ENCODE assay signal across 1 cellular context in the genomic region with DNA sequence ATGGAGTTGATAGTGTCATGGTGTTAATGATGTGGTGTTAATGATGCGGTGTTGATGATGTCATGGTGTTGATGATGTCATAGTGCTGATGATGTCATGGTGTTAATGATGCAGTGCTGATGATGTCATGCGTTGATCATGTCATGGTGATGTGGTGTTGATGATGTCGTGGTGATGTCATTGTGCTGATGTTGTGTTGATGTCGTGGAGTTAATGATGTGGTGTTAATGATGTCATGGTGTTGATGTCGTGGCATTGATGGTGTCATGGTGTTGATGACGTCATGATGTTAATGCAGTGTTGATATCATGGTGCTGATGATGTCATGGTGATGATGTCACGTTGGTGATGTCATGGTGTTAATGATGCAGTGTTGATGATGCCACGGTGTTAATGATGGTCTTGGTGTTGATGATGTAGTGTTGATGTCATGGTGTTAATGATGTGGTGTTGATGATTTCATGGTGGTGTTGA.
TF ChIP-seq lines count a peak whose summit lies in the region.

No MANE protein-coding gene starts in this region.

TF ChIP-seq in K562, 482 proteins besides CTCF, POLR2A, EP300 and RAD21 (continued from another document and continues in another):
- TF ChIP-seq, protein P1, sequence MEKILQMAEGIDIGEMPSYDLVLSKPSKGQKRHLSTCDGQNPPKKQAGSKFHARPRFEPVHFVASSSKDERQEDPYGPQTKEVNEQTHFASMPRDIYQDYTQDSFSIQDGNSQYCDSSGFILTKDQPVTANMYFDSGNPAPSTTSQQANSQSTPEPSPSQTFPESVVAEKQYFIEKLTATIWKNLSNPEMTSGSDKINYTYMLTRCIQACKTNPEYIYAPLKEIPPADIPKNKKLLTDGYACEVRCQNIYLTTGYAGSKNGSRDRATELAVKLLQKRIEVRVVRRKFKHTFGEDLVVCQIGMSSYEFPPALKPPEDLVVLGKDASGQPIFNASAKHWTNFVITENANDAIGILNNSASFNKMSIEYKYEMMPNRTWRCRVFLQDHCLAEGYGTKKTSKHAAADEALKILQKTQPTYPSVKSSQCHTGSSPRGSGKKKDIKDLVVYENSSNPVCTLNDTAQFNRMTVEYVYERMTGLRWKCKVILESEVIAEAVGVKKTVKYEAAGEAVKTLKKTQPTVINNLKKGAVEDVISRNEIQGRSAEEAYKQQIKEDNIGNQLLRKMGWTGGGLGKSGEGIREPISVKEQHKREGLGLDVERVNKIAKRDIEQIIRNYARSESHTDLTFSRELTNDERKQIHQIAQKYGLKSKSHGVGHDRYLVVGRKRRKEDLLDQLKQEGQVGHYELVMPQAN (IDR thresholded peaks at IDR 0.05; ENCODE audit: borderline replicate concordance) = peak; percentile 59; the same call in 1 of the 2 replicates
- TF ChIP-seq, protein P2, sequence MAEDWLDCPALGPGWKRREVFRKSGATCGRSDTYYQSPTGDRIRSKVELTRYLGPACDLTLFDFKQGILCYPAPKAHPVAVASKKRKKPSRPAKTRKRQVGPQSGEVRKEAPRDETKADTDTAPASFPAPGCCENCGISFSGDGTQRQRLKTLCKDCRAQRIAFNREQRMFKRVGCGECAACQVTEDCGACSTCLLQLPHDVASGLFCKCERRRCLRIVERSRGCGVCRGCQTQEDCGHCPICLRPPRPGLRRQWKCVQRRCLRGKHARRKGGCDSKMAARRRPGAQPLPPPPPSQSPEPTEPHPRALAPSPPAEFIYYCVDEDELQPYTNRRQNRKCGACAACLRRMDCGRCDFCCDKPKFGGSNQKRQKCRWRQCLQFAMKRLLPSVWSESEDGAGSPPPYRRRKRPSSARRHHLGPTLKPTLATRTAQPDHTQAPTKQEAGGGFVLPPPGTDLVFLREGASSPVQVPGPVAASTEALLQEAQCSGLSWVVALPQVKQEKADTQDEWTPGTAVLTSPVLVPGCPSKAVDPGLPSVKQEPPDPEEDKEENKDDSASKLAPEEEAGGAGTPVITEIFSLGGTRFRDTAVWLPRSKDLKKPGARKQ (CRISPR knock-in tag; IDR thresholded peaks at IDR 0.05) = no peak
- TF ChIP-seq HMGXB4 (CRISPR knock-in tag; IDR thresholded peaks at IDR 0.05) = 0 out of 2 replicates have a peak, but pooled peaks have one; percentile 23
- TF ChIP-seq, protein P3, sequence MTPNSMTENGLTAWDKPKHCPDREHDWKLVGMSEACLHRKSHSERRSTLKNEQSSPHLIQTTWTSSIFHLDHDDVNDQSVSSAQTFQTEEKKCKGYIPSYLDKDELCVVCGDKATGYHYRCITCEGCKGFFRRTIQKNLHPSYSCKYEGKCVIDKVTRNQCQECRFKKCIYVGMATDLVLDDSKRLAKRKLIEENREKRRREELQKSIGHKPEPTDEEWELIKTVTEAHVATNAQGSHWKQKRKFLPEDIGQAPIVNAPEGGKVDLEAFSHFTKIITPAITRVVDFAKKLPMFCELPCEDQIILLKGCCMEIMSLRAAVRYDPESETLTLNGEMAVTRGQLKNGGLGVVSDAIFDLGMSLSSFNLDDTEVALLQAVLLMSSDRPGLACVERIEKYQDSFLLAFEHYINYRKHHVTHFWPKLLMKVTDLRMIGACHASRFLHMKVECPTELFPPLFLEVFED (CRISPR knock-in tag; conservative IDR thresholded peaks at IDR 0.05) = no peak
- TF ChIP-seq, protein P4, sequence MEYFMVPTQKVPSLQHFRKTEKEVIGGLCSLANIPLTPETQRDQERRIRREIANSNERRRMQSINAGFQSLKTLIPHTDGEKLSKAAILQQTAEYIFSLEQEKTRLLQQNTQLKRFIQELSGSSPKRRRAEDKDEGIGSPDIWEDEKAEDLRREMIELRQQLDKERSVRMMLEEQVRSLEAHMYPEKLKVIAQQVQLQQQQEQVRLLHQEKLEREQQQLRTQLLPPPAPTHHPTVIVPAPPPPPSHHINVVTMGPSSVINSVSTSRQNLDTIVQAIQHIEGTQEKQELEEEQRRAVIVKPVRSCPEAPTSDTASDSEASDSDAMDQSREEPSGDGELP (CRISPR knock-in tag; IDR thresholded peaks at IDR 0.05; ENCODE audit: borderline replicate concordance) = no peak
- TF ChIP-seq FOXK2 (conservative IDR thresholded peaks at IDR 0.05 in 1 of 2, IDR thresholded peaks at IDR 0.05 in 1 of 2; ENCODE audit: low read depth in 2 of 2) = peak; percentile 40 to 58; a peak in 2 of 4 replicates
- TF ChIP-seq MTA3 (IDR thresholded peaks at IDR 0.05; ENCODE audit: borderline replicate concordance) = peak; percentile 92
- no peak; the same call in 1 of the 2 replicates for TF ChIP-seq NR3C1 (CRISPR knock-in tag; IDR thresholded peaks at IDR 0.05)
- no peak for TF ChIP-seq TCFL5 (CRISPR knock-in tag; conservative IDR thresholded peaks at IDR 0.05)
- TF ChIP-seq RBBP5 (IDR thresholded peaks at IDR 0.05; ENCODE audit: borderline replicate concordance, insufficient read depth, low read length, poor library complexity, severe bottlenecking) = no peak
- no peak for TF ChIP-seq HMG20A (CRISPR knock-in tag; conservative IDR thresholded peaks at IDR 0.05)
- TF ChIP-seq ARNT (IDR thresholded peaks at IDR 0.05) = peak in 1 of 2 experiments; percentile 60; a peak in 1 of 4 replicates
- TF ChIP-seq CHD1 (IDR thresholded peaks at IDR 0.05; ENCODE audit: low read length) = no peak
- TF ChIP-seq CREB1 (IDR thresholded peaks at IDR 0.05) = peak; percentile 95
- TF ChIP-seq CREB1 (CRISPR knock-in tag; IDR thresholded peaks at IDR 0.05) = peak; percentile 97
- TF ChIP-seq ZNF778 (CRISPR knock-in tag; IDR thresholded peaks at IDR 0.05) = no peak
- TF ChIP-seq ZNF212 (CRISPR knock-in tag; IDR thresholded peaks at IDR 0.05) = no peak
- no peak for TF ChIP-seq JUN (IDR thresholded peaks at IDR 0.05; ENCODE audit: borderline replicate concordance, low read depth, low read length)
- peak; percentile 100 for TF ChIP-seq JUN (CRISPR knock-in tag; IDR thresholded peaks at IDR 0.05; ENCODE audit: borderline replicate concordance)
- no peak for TF ChIP-seq ZNF561 (CRISPR knock-in tag; conservative IDR thresholded peaks at IDR 0.05)
- TF ChIP-seq E4F1 (CRISPR knock-in tag; IDR thresholded peaks at IDR 0.05; ENCODE audit: borderline replicate concordance) = no peak
- peak; percentile 24; the same call in 1 of the 2 replicates for TF ChIP-seq GABPB1 (CRISPR knock-in tag; IDR thresholded peaks at IDR 0.05)
- TF ChIP-seq SRSF9 (IDR thresholded peaks at IDR 0.05; ENCODE audit: borderline replicate concordance, low read depth, low read length) = no peak
- no peak for TF ChIP-seq ZBTB33 (CRISPR knock-in tag; IDR thresholded peaks at IDR 0.05)
- TF ChIP-seq SMAD2 (IDR thresholded peaks at IDR 0.05; ENCODE audit: low read depth, low read length) = no peak
- no peak for TF ChIP-seq SAFB2 (IDR thresholded peaks at IDR 0.05; ENCODE audit: borderline replicate concordance, low read depth, low read length, severe bottlenecking)
- TF ChIP-seq SREBF2 (CRISPR knock-in tag; IDR thresholded peaks at IDR 0.05) = no peak
- no peak for TF ChIP-seq NFE2 (IDR thresholded peaks at IDR 0.05; ENCODE audit: low read depth)
- TF ChIP-seq ZBTB12 (CRISPR knock-in tag; IDR thresholded peaks at IDR 0.05) = peak; percentile 84
- no peak for TF ChIP-seq HNRNPL (IDR thresholded peaks at IDR 0.05; ENCODE audit: low read depth, low read length)
- TF ChIP-seq MTA1 (IDR thresholded peaks at IDR 0.05; ENCODE audit: borderline replicate concordance) = peak; percentile 79
- TF ChIP-seq KHSRP (IDR thresholded peaks at IDR 0.05) = peak; percentile 96
- no peak for TF ChIP-seq PHTF2 (CRISPR knock-in tag; IDR thresholded peaks at IDR 0.05)
- TF ChIP-seq SNIP1 (IDR thresholded peaks at IDR 0.05; ENCODE audit: low read depth) = 0 out of 2 replicates have a peak, but pooled peaks have one; percentile 21
- no peak for TF ChIP-seq ZNF655 (CRISPR knock-in tag; IDR thresholded peaks at IDR 0.05)
- no peak for TF ChIP-seq HSF4 (CRISPR knock-in tag; IDR thresholded peaks at IDR 0.05; ENCODE audit: borderline replicate concordance)
- no peak for TF ChIP-seq ZNF347 (CRISPR knock-in tag; IDR thresholded peaks at IDR 0.05; ENCODE audit: low read depth)
- TF ChIP-seq RHOXF2B (CRISPR knock-in tag; conservative IDR thresholded peaks at IDR 0.05) = no peak
- TF ChIP-seq, protein P5, sequence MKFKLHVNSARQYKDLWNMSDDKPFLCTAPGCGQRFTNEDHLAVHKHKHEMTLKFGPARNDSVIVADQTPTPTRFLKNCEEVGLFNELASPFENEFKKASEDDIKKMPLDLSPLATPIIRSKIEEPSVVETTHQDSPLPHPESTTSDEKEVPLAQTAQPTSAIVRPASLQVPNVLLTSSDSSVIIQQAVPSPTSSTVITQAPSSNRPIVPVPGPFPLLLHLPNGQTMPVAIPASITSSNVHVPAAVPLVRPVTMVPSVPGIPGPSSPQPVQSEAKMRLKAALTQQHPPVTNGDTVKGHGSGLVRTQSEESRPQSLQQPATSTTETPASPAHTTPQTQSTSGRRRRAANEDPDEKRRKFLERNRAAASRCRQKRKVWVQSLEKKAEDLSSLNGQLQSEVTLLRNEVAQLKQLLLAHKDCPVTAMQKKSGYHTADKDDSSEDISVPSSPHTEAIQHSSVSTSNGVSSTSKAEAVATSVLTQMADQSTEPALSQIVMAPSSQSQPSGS (CRISPR knock-in tag; IDR thresholded peaks at IDR 0.05) = peak; percentile 100
- peak; percentile 76 for TF ChIP-seq SP1 (CRISPR knock-in tag; IDR thresholded peaks at IDR 0.05)
- TF ChIP-seq HDAC8 (tag; IDR thresholded peaks at IDR 0.05) = no peak
- no peak for TF ChIP-seq HIVEP1 (CRISPR knock-in tag; IDR thresholded peaks at IDR 0.05)
- TF ChIP-seq CREM (IDR thresholded peaks at IDR 0.05; ENCODE audit: low read depth) = peak; percentile 94
- TF ChIP-seq ZC3H11A (IDR thresholded peaks at IDR 0.05; ENCODE audit: low read depth, low read length) = no peak
- TF ChIP-seq U2AF2 (optimal IDR thresholded peaks at IDR 0.05; ENCODE audit: low read depth, low read length) = no peak
- peak; percentile 72 for TF ChIP-seq CEBPG (CRISPR knock-in tag; IDR thresholded peaks at IDR 0.05)
- TF ChIP-seq CEBPG (tag; conservative IDR thresholded peaks at IDR 0.05 in 1 of 2, IDR thresholded peaks at IDR 0.05 in 1 of 2) = no peak; a peak in 1 of 4 replicates
- TF ChIP-seq FOXJ2 (tag; IDR thresholded peaks at IDR 0.05) = no peak
